1 cellular context compared by ENCODE assay signal in the genomic region with DNA sequence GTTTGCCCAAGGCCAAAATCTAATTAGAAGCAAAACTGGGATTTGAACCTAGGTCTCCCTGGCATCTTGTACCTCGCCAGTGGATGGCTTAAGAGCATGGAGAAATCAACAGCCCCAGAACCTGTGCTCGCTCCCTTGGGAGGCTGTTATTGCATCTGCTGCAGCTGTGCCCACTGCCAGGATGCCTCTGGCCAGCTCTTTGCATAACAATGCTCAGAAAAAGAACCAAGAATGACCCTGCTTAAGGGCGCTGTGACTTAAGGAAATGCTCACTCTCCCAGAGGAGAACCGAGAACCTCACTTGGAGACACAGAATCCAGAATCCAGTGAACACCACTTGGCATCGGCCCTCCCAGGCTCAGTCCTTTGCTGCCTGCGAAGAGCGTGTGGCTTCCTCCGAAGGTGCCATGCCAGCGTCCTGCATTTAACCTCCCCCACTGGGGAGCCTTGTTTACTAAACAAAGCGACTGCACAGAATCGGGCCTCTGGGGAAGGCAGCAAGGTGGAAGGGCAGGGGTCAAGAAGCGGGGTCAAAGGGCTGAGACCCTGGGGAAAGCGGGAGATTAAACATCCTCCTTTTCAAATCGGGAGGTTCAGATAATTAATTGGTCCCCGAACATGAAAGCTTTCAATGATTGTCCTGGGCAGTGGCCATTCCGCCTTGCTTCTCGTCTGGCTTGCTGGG.
TF ChIP-seq lines count a peak whose summit lies in the region.

No MANE protein-coding gene starts in this region.

TF ChIP-seq in H1, 55 proteins besides CTCF, POLR2A, EP300 and RAD21:
- TF ChIP-seq GTF2F1 (IDR thresholded peaks at IDR 0.05; ENCODE audit: borderline replicate concordance, low read depth, low read length) (no peak), POU5F1 (IDR thresholded peaks at IDR 0.05; ENCODE audit: low read depth, low read length) (peak; percentile 87), ASH2L (IDR thresholded peaks at IDR 0.05; ENCODE audit: low read length) (peak; percentile 31)
